7 cellular contexts compared by ENCODE assay signal in the genomic region with DNA sequence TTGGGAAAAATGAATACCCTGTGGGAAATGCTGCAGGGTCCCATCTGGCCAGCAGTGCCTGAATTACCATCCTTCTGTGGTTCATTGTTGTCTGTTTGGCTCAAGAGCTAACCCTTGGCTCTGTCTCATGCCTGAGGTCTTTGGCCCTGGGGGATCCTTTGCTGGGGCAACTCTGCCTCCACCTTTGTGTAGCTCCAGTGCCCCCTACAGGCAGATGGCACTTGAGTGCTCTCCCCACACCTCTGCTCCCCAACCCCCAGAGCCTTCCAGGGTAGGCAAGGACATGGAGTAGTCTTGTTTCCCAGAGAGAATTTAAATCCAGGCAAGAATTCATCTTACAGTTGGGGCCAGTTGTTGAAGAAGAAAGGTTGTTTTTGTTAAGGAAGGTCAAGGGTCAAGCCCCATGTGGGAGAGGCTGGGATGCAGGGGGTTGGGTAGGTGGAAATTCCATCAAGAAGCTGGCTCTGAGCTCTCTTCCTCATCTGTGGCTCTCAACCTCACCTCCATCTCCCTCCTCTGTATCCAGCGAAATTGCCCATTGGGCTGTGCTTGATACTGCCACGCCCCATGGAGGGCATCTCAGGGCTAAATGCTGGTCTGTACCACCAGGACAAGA. TPM values are rescaled to one million over a fixed set of nuclear protein-coding genes. Genes with fewer than 3 reads are reported as not detected.
A peak's percentile ranks its signal among the peaks of the same experiment; 100 is the strongest.
DNase-seq lines count a peak whose midpoint lies in the region; ATAC-seq and TF ChIP-seq lines count a peak whose summit lies in the region.

No MANE protein-coding gene starts in this region.

- DNase-seq in Kasumi-1 (lab: John Stamatoyannopoulos, UW) (peak; percentile 1 to 8), dorsolateral prefrontal cortex (peak in 8 of 10 donors; percentile 52 to 75 (median 68)), substantia nigra (lab: John Stamatoyannopoulos, UW) (peak in 43 of 49 donors; percentile 3 to 77 (median 54))
- peak; percentile 77 for DNase-seq in activated CD4-positive, CD25-positive, alpha-beta regulatory T cell treated with anti-CD3 and anti-CD28 coated beads, Interleukin-2, amount 50 U/mL, for 72 hours
- DNase-seq in naive thymus-derived CD4-positive, alpha-beta T cell = peak; percentile 62 to 82 (median 78)

- peaks cover 13 to 47% (median 42%) of the 10 kb centered on the region in 7 donors for H3K4me1 Mint-ChIP-seq in naive thymus-derived CD4-positive, alpha-beta T cell

- H3K4me3 Mint-ChIP-seq in naive thymus-derived CD4-positive, alpha-beta T cell = peak overlapping the region in 3 of 10 donors; percentile 8 to 35 (median 12)

- TF ChIP-seq CTCF in GM12873 (IDR thresholded peaks at IDR 0.05; ENCODE audit: insufficient read depth, low read depth, low read length, missing control alignments) (peak; percentile 91), dorsolateral prefrontal cortex (IDR thresholded peaks at IDR 0.05 in 54 of 56, conservative IDR thresholded peaks at IDR 0.05 in 2 of 56; ENCODE audit: low read depth in 1 of 56, partially characterized antibody in 56 of 56) (peak in 55 of 56 donors; percentile 41 to 84 (median 68))

- H3K27ac ChIP-seq in dorsolateral prefrontal cortex (no peak overlapping the region), substantia nigra (ENCODE audit: low read depth, low read length, poor library complexity, severe bottlenecking) (no peak overlapping the region)
- no peak overlapping the region for H3K27ac ChIP-seq in naive thymus-derived CD4-positive, alpha-beta T cell (ENCODE audit: low read depth, low read length)

- intact Hi-C loops in dorsolateral prefrontal cortex (cut with DNase I) = loop anchor here (2.0 to 10.0 kb wide), 5 partner anchors 56 to 339 kb away; no protein-coding TSS in a partner anchor
- intact Hi-C loops in naive thymus-derived CD4-positive, alpha-beta T cell (cut with micrococcal nuclease) = loop anchor here (1.0 to 5.0 kb wide), 11 partner anchors 14 to 338 kb away; no protein-coding TSS in a partner anchor

- H3K9me3 ChIP-seq in naive thymus-derived CD4-positive, alpha-beta T cell (ENCODE audit: control insufficient read depth in 2 of 3, low read length in 3 of 3) = no peaks in the 10 kb centered on the region

- no peak overlapping the region for H3K4me3 ChIP-seq in dorsolateral prefrontal cortex
- H3K4me3 ChIP-seq in naive thymus-derived CD4-positive, alpha-beta T cell (ENCODE audit: low read length) = no peak overlapping the region

- peaks cover 7 to 18% of the 10 kb centered on the region in 2 donors for H3K4me1 ChIP-seq in naive thymus-derived CD4-positive, alpha-beta T cell (ENCODE audit: control insufficient read depth in 2 of 2, insufficient read depth in 2 of 2, low read length in 2 of 2)

- H3K36me3 Mint-ChIP-seq in naive thymus-derived CD4-positive, alpha-beta T cell = peaks cover 4 to 52% (median 25%) of the 10 kb centered on the region in 5 donors

- H3K36me3 ChIP-seq in naive thymus-derived CD4-positive, alpha-beta T cell (ENCODE audit: control insufficient read depth in 2 of 3, insufficient read depth in 3 of 3, low read length in 3 of 3) = peaks cover 5 to 30% (median 6%) of the 10 kb centered on the region in 3 experiments

- no peaks in the 10 kb centered on the region for H3K27me3 Mint-ChIP-seq in naive thymus-derived CD4-positive, alpha-beta T cell

- CTCF ChIA-PET in naive thymus-derived CD4-positive, alpha-beta T cell (lab: Charles Lee) = interaction anchor here (0.6 to 4.6 kb wide), 40 partner anchors 8 to 543 kb away, joined by 3 to 97 read pairs (median 4); a partner anchor contains a TSS

- POLR2A ChIA-PET in naive thymus-derived CD4-positive, alpha-beta T cell (lab: Charles Lee) = interaction anchor here (0.6 to 3.8 kb wide), 13 partner anchors 9 to 338 kb away, joined by 3 to 33 read pairs (median 4); no protein-coding TSS in a partner anchor

- no peaks in the 10 kb centered on the region for H3K27me3 ChIP-seq in dorsolateral prefrontal cortex
- no peaks in the 10 kb centered on the region for H3K27me3 ChIP-seq in naive thymus-derived CD4-positive, alpha-beta T cell (ENCODE audit: control insufficient read depth in 2 of 2, insufficient read depth in 2 of 2, low read length in 2 of 2)

- H3K27ac Mint-ChIP-seq in naive thymus-derived CD4-positive, alpha-beta T cell = peak overlapping the region in 8 of 9 donors; percentile 63 to 93 (median 84)

- peak; percentile 98 for ATAC-seq in naive thymus-derived CD4-positive, alpha-beta T cell
- no peak for ATAC-seq in GM18520 (IDR thresholded peaks at IDR 0.05; ENCODE audit: unreplicated experiment)

- no peaks in the 10 kb centered on the region for H3K9me3 Mint-ChIP-seq in naive thymus-derived CD4-positive, alpha-beta T cell

RNA-seq across cellular contexts. Expression of a gene that starts 44.2 kb away (rescaled TPM):
- total RNA-seq in dorsolateral prefrontal cortex = 10 to 100 TPM in 1 of 120 experiments, 1 to 10 TPM in 119; 1.3 to 10.7 (median 5.6) TPM
- total RNA-seq in naive thymus-derived CD4-positive, alpha-beta T cell = 10 to 100 TPM in 4 of 5 experiments, 1 to 10 TPM in 1; 8.5 to 37.8 (median 35.5) TPM
- polyA plus RNA-seq in naive thymus-derived CD4-positive, alpha-beta T cell = 1 to 10 TPM; 5.6 to 7.8 TPM

Comparison
In these comparisons a context has a peak if more than half of its experiments do, and no peak if none do; other contexts are left out.
1. DNase-seq: peak in every context shown above with its lines; median percentile 78 in naive thymus-derived CD4-positive, alpha-beta T cell; 77 in activated CD4-positive, CD25-positive, alpha-beta regulatory T cell treated with anti-CD3 and anti-CD28 coated beads, Interleukin-2, amount 50 U/mL, for 72 hours; 68 in dorsolateral prefrontal cortex; 54 in substantia nigra; 4 in Kasumi-1.